ENCODE assay signal across 17 cellular contexts in genomic region chr10:71718165-71718678, GRCh38. TPM values are rescaled to one million over a fixed set of nuclear protein-coding genes. Genes with fewer than 3 reads are reported as not detected.
DNase-seq lines count a peak whose midpoint lies in the region; ATAC-seq and TF ChIP-seq lines count a peak whose summit lies in the region.
"Had no signal": no experiment of that assay in that cellular context is flagged by ENCODE, and none has a peak within 500 bp of the region (broad histone marks: within the 10 kb centered on the region; RNA-seq: fewer than 3 reads in every experiment).

No MANE protein-coding gene starts in this region.

- DNase-seq in left ventricle myocardium inferior (no peak), cardiac septum (ENCODE audit: low spot score) (no peak), right cardiac atrium (peak; percentile 50 to 79 (median 69)), tibial artery (no peak), NCI-H2171 (lab: John Stamatoyannopoulos, UW) (no peak)
- DNase-seq in stimulated activated naive CD4-positive, alpha-beta T cell treated with Interleukin-2 at 50 U/mL for 16 hours (lab: John Stamatoyannopoulos, UW): no peak
- DNase-seq: DMS79 treated with DMSO at 0.1 percent for 48 hours, H9, Karpas-422, NCI-H1417, NCI-H2029, NCI-H510A, NCI-H82, Peyer's patch had no signal

- H3K27me3 ChIP-seq in left ventricle myocardium inferior (ENCODE audit: low read depth) (no peaks in the 10 kb centered on the region), right cardiac atrium (ENCODE audit: control insufficient read depth, insufficient read depth) (no peaks in the 10 kb centered on the region), tibial artery (no peaks in the 10 kb centered on the region)
- H3K27me3 ChIP-seq: Peyer's patch had no signal

- H3K36me3 ChIP-seq in left ventricle myocardium inferior: no peaks in the 10 kb centered on the region
- no peaks in the 10 kb centered on the region for H3K36me3 ChIP-seq in tibial artery
- H3K36me3 ChIP-seq: Peyer's patch had no signal

- H3K4me3 ChIP-seq in left ventricle myocardium inferior: no peak overlapping the region
- H3K4me3 ChIP-seq in right cardiac atrium (ENCODE audit: low read length): no peak overlapping the region
- no peak overlapping the region for H3K4me3 ChIP-seq in tibial artery
- H3K4me3 ChIP-seq: A549, Peyer's patch had no signal

- ATAC-seq in right cardiac atrium (peak in 1 of 2 donors; percentile 9), GM21576 (IDR thresholded peaks at IDR 0.05; ENCODE audit: unreplicated experiment) (no peak)
- ATAC-seq: A549, HepG2 had no signal

- intact Hi-C loops in left ventricle myocardium inferior (cut with micrococcal nuclease) (no loop called here), cardiac septum (cut with DNase I) (loop anchor here (10.0 kb wide), 1 partner anchor 167 kb away; no protein-coding TSS in a partner anchor), right cardiac atrium (cut with DNase I) (loop anchor here in 1 of 4 donors (5.0 kb wide), 1 partner anchor 54 kb away; the partner anchor contains the start of gene VSIR), tibial artery (cut with DNase I; ENCODE audit: low total_unique reads) (loop anchor here (5.0 kb wide), 1 partner anchor 44 kb away; no protein-coding TSS in a partner anchor)

- H3K27ac ChIP-seq in left ventricle myocardium inferior (replicated peaks) (peak overlapping the region; percentile 72), right cardiac atrium (ENCODE audit: low read length) (peak overlapping the region; percentile 60), tibial artery (peak overlapping the region; percentile 53 to 61)

- H3K4me1 ChIP-seq in left ventricle myocardium inferior (peaks cover 67% of the 10 kb centered on the region), right cardiac atrium (ENCODE audit: control insufficient read depth, insufficient read depth, low read length) (peaks cover 30% of the 10 kb centered on the region), tibial artery (peaks cover 3 to 59% (median 48%) of the 10 kb centered on the region in 4 donors)

- TF ChIP-seq CTCF in left ventricle myocardium inferior (IDR thresholded peaks at IDR 0.05; ENCODE audit: borderline replicate concordance): no peak
- TF ChIP-seq CTCF in tibial artery (IDR thresholded peaks at IDR 0.05): no peak

- H3K9me3 ChIP-seq in left ventricle myocardium inferior (replicated peaks): no peaks in the 10 kb centered on the region
- H3K9me3 ChIP-seq in right cardiac atrium (ENCODE audit: control insufficient read depth, low read length): no peaks in the 10 kb centered on the region
- H3K9me3 ChIP-seq in tibial artery: no peaks in the 10 kb centered on the region
- H3K9me3 ChIP-seq: A549, Peyer's patch had no signal

- 69% methylated on average over 10 of the region's 10 CpGs for WGBS in right cardiac atrium

RNA-seq across cellular contexts. Expression of gene C10orf105, which starts 1.4 kb away (rescaled TPM):
- total RNA-seq in left ventricle myocardium inferior: 0.05 TPM
- total RNA-seq in cardiac septum: not detected
- under 1 TPM in 3 of 4 donors, not detected in 1; 0.14 to 0.36 (median 0.24) TPM for total RNA-seq in right cardiac atrium
- 0.09 TPM for polyA plus RNA-seq in right cardiac atrium
- total RNA-seq: HepG2 had no signal
- polyA plus RNA-seq: A549, HepG2 had no signal

RNA-seq across cellular contexts. Expression of gene VSIR, which starts 55.1 kb away (rescaled TPM):
- 104 TPM for total RNA-seq in left ventricle myocardium inferior
- 63.0 TPM for total RNA-seq in cardiac septum
- total RNA-seq in right cardiac atrium: 10 to 100 TPM; 29.3 to 55.1 (median 34.4) TPM
- 36.8 TPM for polyA plus RNA-seq in right cardiac atrium

Comparison
In these comparisons a context has a peak if more than half of its experiments do, and no peak if none do; other contexts are left out.
1. DNase-seq: peak in right cardiac atrium (3 of 3); none in left ventricle myocardium inferior (single experiment), cardiac septum (single experiment), tibial artery (0 of 2), stimulated activated naive CD4-positive, alpha-beta T cell treated with Interleukin-2 at 50 U/mL for 16 hours (single experiment) and NCI-H2171 (single experiment).
2. Peak in every context shown above with its lines, with median percentiles within 50 percentile points of each other: H3K27ac ChIP-seq.